ENCODE assay signal across 9 cellular contexts in the genomic region with DNA sequence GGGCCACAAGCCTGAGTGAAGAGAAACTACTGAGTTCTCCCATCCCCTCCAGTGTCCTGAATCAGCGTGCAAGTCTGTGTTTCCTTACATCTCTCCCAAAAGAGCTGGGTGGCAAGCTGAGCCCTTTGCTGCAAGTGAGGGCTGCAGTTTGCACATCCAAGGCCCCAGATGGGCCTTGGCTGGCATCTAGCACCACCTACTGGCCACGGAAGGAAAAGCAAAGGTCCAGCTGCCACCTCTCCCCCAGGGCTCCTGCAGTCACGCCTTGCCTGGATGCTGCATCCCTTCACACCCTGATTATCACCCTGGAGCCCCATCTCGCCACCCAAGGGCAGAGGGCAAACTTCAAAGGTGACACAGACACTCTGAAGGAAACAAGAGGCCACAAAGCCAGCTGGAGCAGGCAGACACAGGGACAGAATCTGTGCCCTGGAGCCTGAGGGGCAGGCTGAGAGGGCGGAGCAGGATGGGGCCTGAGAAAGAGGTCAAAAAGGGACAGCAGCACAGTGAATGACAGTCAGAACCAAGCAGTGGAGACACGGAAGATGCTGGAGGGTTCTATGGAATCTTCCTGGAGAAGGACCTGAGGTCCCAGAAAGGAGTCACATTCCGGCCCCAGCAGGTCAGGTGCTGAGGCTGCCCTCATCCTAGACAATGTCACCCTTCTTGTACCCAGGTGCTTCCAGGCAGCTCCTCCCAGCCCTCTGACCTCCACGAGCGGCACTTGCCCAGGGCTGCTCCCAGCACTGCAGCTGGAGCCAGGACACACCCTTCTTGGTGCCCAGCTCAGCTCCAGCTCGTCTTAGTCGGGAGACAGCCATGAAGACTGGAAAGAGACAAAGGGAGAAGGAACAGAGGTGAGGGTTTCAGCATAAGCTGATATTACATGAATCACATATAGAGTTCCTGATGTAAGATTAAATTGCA. TPM values are rescaled to one million over a fixed set of nuclear protein-coding genes. Genes with fewer than 3 reads are reported as not detected.
DNase-seq lines count a peak whose midpoint lies in the region; ATAC-seq and TF ChIP-seq lines count a peak whose summit lies in the region.
"Had no signal": no experiment of that assay in that cellular context is flagged by ENCODE, and none has a peak within 500 bp of the region (broad histone marks: within the 10 kb centered on the region; RNA-seq: fewer than 3 reads in every experiment).

No MANE protein-coding gene starts in this region.

- TF ChIP-seq CTCF in GM13976 (IDR thresholded peaks at IDR 0.05; ENCODE audit: borderline replicate concordance, control extremely low read depth, extremely low read depth, insufficient read depth, missing control alignments) (peak; percentile 83), OCI-LY1 (IDR thresholded peaks at IDR 0.05; ENCODE audit: low read length) (peak; percentile 75), foreskin fibroblast (IDR thresholded peaks at IDR 0.05; ENCODE audit: low read depth, low read length) (peak; percentile 90), ovary (IDR thresholded peaks at IDR 0.05) (peak in 1 of 3 donors; percentile 33)

- ATAC-seq in HG03025 (IDR thresholded peaks at IDR 0.05; ENCODE audit: low FRiP score, unreplicated experiment): peak; percentile 64

- no peak overlapping the region for H2AFZ ChIP-seq in OCI-LY1 (ENCODE audit: low read length)

- H3K9me3 ChIP-seq in OCI-LY1 (ENCODE audit: low read length) (no peaks in the 10 kb centered on the region), ovary (no peaks in the 10 kb centered on the region)

- 36 to 39% (median 37%) methylated on average over 11 of the region's 11 CpGs for WGBS in ovary, 3 donors

- no peak for TF ChIP-seq POLR2A in ovary (IDR thresholded peaks at IDR 0.05)

- no peaks in the 10 kb centered on the region for H3K27me3 ChIP-seq in OCI-LY1 (ENCODE audit: insufficient read depth, low read length)
- H3K27me3 ChIP-seq in ovary: no peaks in the 10 kb centered on the region

- TF ChIP-seq EP300 in ovary (IDR thresholded peaks at IDR 0.05): no peak

- H3K79me2 ChIP-seq in OCI-LY1 (ENCODE audit: insufficient read depth, low read length): no peaks in the 10 kb centered on the region

- H3K4me1 ChIP-seq in OCI-LY1 (ENCODE audit: insufficient read depth, low read length, severe bottlenecking): no peaks in the 10 kb centered on the region
- H3K4me1 ChIP-seq in ovary (ENCODE audit: insufficient read depth): no peaks in the 10 kb centered on the region

- in situ Hi-C loops in GM13976 (cut with MboI; ENCODE audit: low sequenced_read_pairs, unreplicated experiment): no loop called here

- H3K36me3 ChIP-seq in OCI-LY1 (ENCODE audit: insufficient read depth, low read length) (no peaks in the 10 kb centered on the region), ovary (no peaks in the 10 kb centered on the region)

- no peaks in the 10 kb centered on the region for H3K9me2 ChIP-seq in OCI-LY1 (ENCODE audit: low read depth, low read length)

- H3K4me2 ChIP-seq in OCI-LY1 (ENCODE audit: low read length): no peak overlapping the region

- no peaks in the 10 kb centered on the region for H4K20me1 ChIP-seq in OCI-LY1 (ENCODE audit: insufficient read depth, low read length)

- H3F3A ChIP-seq in OCI-LY1 (ENCODE audit: insufficient read depth, low read length): no peaks in the 10 kb centered on the region

- H3K9ac ChIP-seq in OCI-LY1 (ENCODE audit: low read length): no peak overlapping the region

- no peak overlapping the region for H3K27ac ChIP-seq in OCI-LY1 (ENCODE audit: low read depth, low read length, poor library complexity, severe bottlenecking)
- no peak overlapping the region for H3K27ac ChIP-seq in ovary

- peak; percentile 87 for DNase-seq in AG08395 (ENCODE audit: low spot score)
- DNase-seq in GM13976 (ENCODE audit: low spot score): peak; percentile 85
- DNase-seq in activated T-helper 1 cell treated with anti-CD3 and anti-CD28 coated beads, Interleukin-2, amount 50 U/mL, for 16 hours (ENCODE audit: low read depth in 1 of 2, low spot score in 1 of 2): peak; percentile 15 to 17
- DNase-seq in foreskin fibroblast: peak; percentile 26 to 64
- peak in 4 of 5 donors; percentile 12 to 41 (median 34) for DNase-seq in ovary
- DNase-seq in ureter (ENCODE audit: low spot score): peak; percentile 65

- no peak overlapping the region for H3K4me3 ChIP-seq in OCI-LY1 (ENCODE audit: low read depth, low read length, poor library complexity, severe bottlenecking)
- H3K4me3 ChIP-seq in foreskin fibroblast (ENCODE audit: low read depth in 1 of 2, low read length in 2 of 2): no peak overlapping the region
- no peak overlapping the region for H3K4me3 ChIP-seq in ovary

- intact Hi-C loops in ovary (cut with DNase I): loop anchor here in 1 of 4 donors (10.0 kb wide), 1 partner anchor 1360 kb away; no protein-coding TSS in a partner anchor

RNA-seq across cellular contexts. Expression of a gene that starts 18.3 kb away (rescaled TPM):
- total RNA-seq in ovary: 1 to 10 TPM in 5 of 7 donors, under 1 TPM in 2; 0.77 to 4.7 (median 2.7) TPM
- polyA plus RNA-seq in ovary: 10 to 100 TPM in 1 of 2 donors, 1 to 10 TPM in 1; 2.6 to 14.6 TPM
- 11.8 TPM for total RNA-seq in ureter
- polyA plus RNA-seq: IgD-negative memory B cell had no signal

Comparison
In these comparisons a context has a peak if more than half of its experiments do, and no peak if none do; other contexts are left out.
1. DNase-seq: peak in every context shown above with its lines; median percentile 87 in AG08395; 85 in GM13976; 65 in ureter; 45 in foreskin fibroblast; 34 in ovary; 16 in activated T-helper 1 cell treated with anti-CD3 and anti-CD28 coated beads, Interleukin-2, amount 50 U/mL, for 16 hours.